1 cellular context compared by ENCODE assay signal in the genomic region with DNA sequence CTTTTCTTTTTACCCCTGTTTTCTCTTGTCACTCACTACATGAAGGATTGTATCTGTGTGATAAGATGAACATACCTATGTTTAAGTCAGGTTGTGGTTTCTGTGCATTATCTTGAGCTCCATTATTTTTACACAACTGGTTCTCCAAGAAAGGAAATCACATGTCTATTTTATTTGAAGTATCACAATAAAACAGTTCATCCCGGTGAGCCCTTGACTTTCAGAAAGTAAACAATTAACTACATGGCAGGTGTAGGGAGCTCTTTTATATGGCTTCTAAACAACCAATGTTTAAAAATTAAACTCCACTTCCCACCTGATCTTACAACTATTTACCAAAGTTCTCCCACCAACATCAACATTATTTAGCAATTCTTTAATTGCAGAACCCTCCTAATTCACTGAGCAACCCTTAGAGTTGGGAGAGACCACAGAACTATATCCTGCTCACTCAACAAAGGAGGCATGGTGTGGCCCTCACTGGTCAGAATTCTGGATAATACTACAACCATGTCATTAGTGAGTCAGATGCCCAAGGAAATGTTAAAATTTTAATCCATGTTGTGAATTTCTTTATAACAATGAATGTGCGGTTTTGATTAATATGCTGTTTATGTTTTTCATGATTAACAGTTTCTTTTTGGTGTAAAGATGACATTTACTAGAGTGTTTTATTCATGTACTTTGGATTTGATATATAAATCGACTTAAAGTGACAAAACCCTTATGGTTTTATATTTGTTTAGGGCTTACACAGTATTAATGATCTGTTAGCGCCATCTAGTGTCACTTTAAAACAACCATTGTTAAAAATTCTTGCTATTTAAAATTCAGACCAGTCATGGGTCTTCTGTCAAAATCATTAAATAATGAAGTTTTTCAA.
TF ChIP-seq lines count a peak whose summit lies in the region.

No MANE protein-coding gene starts in this region.

TF ChIP-seq in GM12878, 131 proteins besides CTCF, POLR2A, EP300 and RAD21 (continued from another document):
- TF ChIP-seq, protein P1, sequence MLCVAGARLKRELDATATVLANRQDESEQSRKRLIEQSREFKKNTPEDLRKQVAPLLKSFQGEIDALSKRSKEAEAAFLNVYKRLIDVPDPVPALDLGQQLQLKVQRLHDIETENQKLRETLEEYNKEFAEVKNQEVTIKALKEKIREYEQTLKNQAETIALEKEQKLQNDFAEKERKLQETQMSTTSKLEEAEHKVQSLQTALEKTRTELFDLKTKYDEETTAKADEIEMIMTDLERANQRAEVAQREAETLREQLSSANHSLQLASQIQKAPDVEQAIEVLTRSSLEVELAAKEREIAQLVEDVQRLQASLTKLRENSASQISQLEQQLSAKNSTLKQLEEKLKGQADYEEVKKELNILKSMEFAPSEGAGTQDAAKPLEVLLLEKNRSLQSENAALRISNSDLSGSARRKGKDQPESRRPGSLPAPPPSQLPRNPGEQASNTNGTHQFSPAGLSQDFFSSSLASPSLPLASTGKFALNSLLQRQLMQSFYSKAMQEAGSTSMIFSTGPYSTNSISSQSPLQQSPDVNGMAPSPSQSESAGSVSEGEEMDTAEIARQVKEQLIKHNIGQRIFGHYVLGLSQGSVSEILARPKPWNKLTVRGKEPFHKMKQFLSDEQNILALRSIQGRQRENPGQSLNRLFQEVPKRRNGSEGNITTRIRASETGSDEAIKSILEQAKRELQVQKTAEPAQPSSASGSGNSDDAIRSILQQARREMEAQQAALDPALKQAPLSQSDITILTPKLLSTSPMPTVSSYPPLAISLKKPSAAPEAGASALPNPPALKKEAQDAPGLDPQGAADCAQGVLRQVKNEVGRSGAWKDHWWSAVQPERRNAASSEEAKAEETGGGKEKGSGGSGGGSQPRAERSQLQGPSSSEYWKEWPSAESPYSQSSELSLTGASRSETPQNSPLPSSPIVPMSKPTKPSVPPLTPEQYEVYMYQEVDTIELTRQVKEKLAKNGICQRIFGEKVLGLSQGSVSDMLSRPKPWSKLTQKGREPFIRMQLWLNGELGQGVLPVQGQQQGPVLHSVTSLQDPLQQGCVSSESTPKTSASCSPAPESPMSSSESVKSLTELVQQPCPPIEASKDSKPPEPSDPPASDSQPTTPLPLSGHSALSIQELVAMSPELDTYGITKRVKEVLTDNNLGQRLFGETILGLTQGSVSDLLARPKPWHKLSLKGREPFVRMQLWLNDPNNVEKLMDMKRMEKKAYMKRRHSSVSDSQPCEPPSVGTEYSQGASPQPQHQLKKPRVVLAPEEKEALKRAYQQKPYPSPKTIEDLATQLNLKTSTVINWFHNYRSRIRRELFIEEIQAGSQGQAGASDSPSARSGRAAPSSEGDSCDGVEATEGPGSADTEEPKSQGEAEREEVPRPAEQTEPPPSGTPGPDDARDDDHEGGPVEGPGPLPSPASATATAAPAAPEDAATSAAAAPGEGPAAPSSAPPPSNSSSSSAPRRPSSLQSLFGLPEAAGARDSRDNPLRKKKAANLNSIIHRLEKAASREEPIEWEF (IDR thresholded peaks at IDR 0.05; ENCODE audit: insufficient replicate concordance, low read depth, low read length): no peak
TF ChIP-seq in GM12878: peak in this region for 1.
